ENCODE assay signal across 8 cellular contexts in the genomic region with DNA sequence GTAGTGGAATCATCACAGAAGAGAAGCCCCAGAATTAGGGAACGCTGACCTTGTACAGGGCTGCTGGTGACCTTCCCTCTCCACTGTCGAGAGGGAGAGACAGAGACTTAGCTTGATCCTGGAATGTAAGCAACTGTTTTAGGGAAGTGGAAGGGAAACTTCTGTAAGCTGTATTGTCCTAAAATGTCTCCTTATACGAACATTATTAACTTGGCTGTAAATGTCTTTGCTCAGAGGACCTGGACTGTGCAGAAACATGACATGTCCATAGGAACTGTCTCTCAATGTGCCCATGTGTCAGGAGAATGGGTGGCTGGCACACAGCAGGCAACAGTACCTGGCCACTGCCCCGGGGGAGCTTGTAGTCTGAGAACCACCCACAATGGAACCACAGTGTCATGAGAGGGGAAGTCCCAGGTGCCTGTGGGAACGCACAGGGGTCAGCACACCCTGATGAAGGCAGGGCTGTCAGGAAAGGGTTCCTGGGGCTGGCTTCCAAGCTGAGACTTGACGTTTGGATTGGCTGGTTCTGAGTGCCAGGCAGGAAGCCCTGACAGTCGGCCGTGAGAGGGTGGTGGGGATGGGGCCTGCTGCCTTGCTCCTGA. TPM values are rescaled to one million over a fixed set of nuclear protein-coding genes. Genes with fewer than 3 reads are reported as not detected.
A peak's percentile ranks its signal among the peaks of the same experiment; 100 is the strongest.
DNase-seq lines count a peak whose midpoint lies in the region; ATAC-seq and TF ChIP-seq lines count a peak whose summit lies in the region.

No MANE protein-coding gene starts in this region.

- H3K36me3 ChIP-seq in Panc1 (ENCODE audit: control insufficient read depth, insufficient read depth, low read length) (no peaks in the 10 kb centered on the region; the same call in 1 of the 2 replicates), trophoblast cell (ENCODE audit: control insufficient read depth in 1 of 2, insufficient read depth in 2 of 2, low read length in 2 of 2) (peaks cover 24 to 39% of the 10 kb centered on the region in 2 experiments)
- H3K36me3 ChIP-seq in naive thymus-derived CD4-positive, alpha-beta T cell (ENCODE audit: control insufficient read depth in 2 of 3, insufficient read depth in 3 of 3, low read length in 3 of 3): peaks cover 0 to 17% (median 0%) of the 10 kb centered on the region in 3 experiments

- H2AK5ac ChIP-seq in trophoblast cell (ENCODE audit: low read length): no peak overlapping the region

- H3K27me3 ChIP-seq in Panc1 (ENCODE audit: control insufficient read depth, insufficient read depth, low read length) (no peaks in the 10 kb centered on the region), trophoblast cell (ENCODE audit: insufficient read depth, low read length) (no peaks in the 10 kb centered on the region)
- no peaks in the 10 kb centered on the region for H3K27me3 ChIP-seq in naive thymus-derived CD4-positive, alpha-beta T cell (ENCODE audit: control insufficient read depth in 2 of 2, insufficient read depth in 2 of 2, low read length in 2 of 2)

- no peak overlapping the region for H2AFZ ChIP-seq in trophoblast cell (ENCODE audit: insufficient read depth, low read length, poor library complexity)

- H4K8ac ChIP-seq in trophoblast cell (ENCODE audit: low read depth, low read length): no peak overlapping the region

- H3K9ac ChIP-seq in trophoblast cell (ENCODE audit: low read length): no peak overlapping the region

- CTCF ChIA-PET in activated CD4-positive, alpha-beta T cell treated with anti-CD3 and anti-CD28 coated beads, Interleukin-2, amount 10 ng/mL, durations not matched to agents 7 days and 5 days (lab: Charles Lee): no interaction called here
- CTCF ChIA-PET in Panc1 (lab: Charles Lee): no interaction called here
- CTCF ChIA-PET in naive thymus-derived CD4-positive, alpha-beta T cell (lab: Charles Lee): no interaction called here

- H3K27ac ChIP-seq in Panc1 (ENCODE audit: low read length): peak overlapping the region; percentile 85
- H3K27ac ChIP-seq in naive thymus-derived CD4-positive, alpha-beta T cell (ENCODE audit: low read depth, low read length): no peak overlapping the region
- H3K27ac ChIP-seq in trophoblast cell (ENCODE audit: low read depth, low read length): no peak overlapping the region

- WGBS in trophoblast cell (ENCODE audit: extremely low coverage, insufficient coverage, insufficient read length): no CpG with 5 or more reads among the region's 8 CpGs

- POLR2A ChIA-PET in activated CD4-positive, alpha-beta T cell treated with anti-CD3 and anti-CD28 coated beads, Interleukin-2, amount 10 ng/mL, durations not matched to agents 7 days and 5 days (lab: Charles Lee): no interaction called here
- POLR2A ChIA-PET in Panc1 (lab: Charles Lee): no interaction called here
- POLR2A ChIA-PET in naive thymus-derived CD4-positive, alpha-beta T cell (lab: Charles Lee): no interaction called here

- no TSS peak for BruUV-seq in Panc1 (replicated peaks; lab: Mats Ljungman, UMichigan)

- ATAC-seq in HG02588 (IDR thresholded peaks at IDR 0.05; ENCODE audit: unreplicated experiment) (peak; percentile 99), Panc1 (no peak)
- peak; percentile 94 for ATAC-seq in stimulated activated memory B cell treated with anti-CD40 and anti-IgM and Interleukin-4, amounts not matched to agents 10 μg/mL and 1 μg/mL and 100 μg/mL, for 72 hours
- no peak for ATAC-seq in naive thymus-derived CD4-positive, alpha-beta T cell

- H3K36me3 Mint-ChIP-seq in activated CD4-positive, alpha-beta T cell treated with anti-CD3 and anti-CD28 coated beads, Interleukin-2, amount 10 ng/mL, durations not matched to agents 7 days and 5 days (ENCODE audit: low read depth): peaks cover 6% of the 10 kb centered on the region
- H3K36me3 Mint-ChIP-seq in stimulated activated memory B cell treated with anti-CD40 and anti-IgM and Interleukin-4, amounts not matched to agents 10 μg/mL and 1 μg/mL and 100 μg/mL, for 72 hours: peaks cover 48% of the 10 kb centered on the region
- peaks cover 4 to 40% (median 6%) of the 10 kb centered on the region in 5 donors for H3K36me3 Mint-ChIP-seq in naive thymus-derived CD4-positive, alpha-beta T cell

- DNase-seq in activated CD4-positive, alpha-beta T cell treated with anti-CD3 and anti-CD28 coated beads for 24 hours (ENCODE audit: low read depth in 2 of 2): peak; percentile 6
- no peak for DNase-seq in activated CD4-positive, alpha-beta T cell treated with anti-CD3 and anti-CD28 coated beads, Interleukin-2, amount 10 ng/mL, durations not matched to agents 7 days and 5 days
- DNase-seq in Panc1 (ENCODE audit: low read depth, low spot score) (no peak), NCI-H146 (lab: John Stamatoyannopoulos, UW) (no peak), trophoblast cell (no peak)
- DNase-seq in naive thymus-derived CD4-positive, alpha-beta T cell: no peak

- intact Hi-C loops in Panc1 (cut with micrococcal nuclease; ENCODE audit: unreplicated experiment): no loop called here
- intact Hi-C loops in naive thymus-derived CD4-positive, alpha-beta T cell (cut with micrococcal nuclease): no loop called here

- no peak overlapping the region for H2BK5ac ChIP-seq in trophoblast cell (ENCODE audit: low read depth, low read length, poor library complexity)

- H3K79me1 ChIP-seq in trophoblast cell (ENCODE audit: low read length): no peaks in the 10 kb centered on the region

- H3K18ac ChIP-seq in trophoblast cell (ENCODE audit: low read length): no peak overlapping the region

- H3K4me3 Mint-ChIP-seq in activated CD4-positive, alpha-beta T cell treated with anti-CD3 and anti-CD28 coated beads, Interleukin-2, amount 10 ng/mL, durations not matched to agents 7 days and 5 days: no peak overlapping the region
- H3K4me3 Mint-ChIP-seq in stimulated activated memory B cell treated with anti-CD40 and anti-IgM and Interleukin-4, amounts not matched to agents 10 μg/mL and 1 μg/mL and 100 μg/mL, for 72 hours: peak overlapping the region; percentile 13
- no peak overlapping the region for H3K4me3 Mint-ChIP-seq in naive thymus-derived CD4-positive, alpha-beta T cell

- no peak overlapping the region for H4K91ac ChIP-seq in trophoblast cell (ENCODE audit: low read depth, low read length)

- no peak overlapping the region for H3K23ac ChIP-seq in trophoblast cell (ENCODE audit: low read length)

- H3K4me1 Mint-ChIP-seq in activated CD4-positive, alpha-beta T cell treated with anti-CD3 and anti-CD28 coated beads, Interleukin-2, amount 10 ng/mL, durations not matched to agents 7 days and 5 days: peaks cover 6% of the 10 kb centered on the region
- H3K4me1 Mint-ChIP-seq in stimulated activated memory B cell treated with anti-CD40 and anti-IgM and Interleukin-4, amounts not matched to agents 10 μg/mL and 1 μg/mL and 100 μg/mL, for 72 hours: peaks cover 54% of the 10 kb centered on the region
- H3K4me1 Mint-ChIP-seq in naive thymus-derived CD4-positive, alpha-beta T cell: peaks cover 0 to 18% (median 10%) of the 10 kb centered on the region in 7 donors

- H3K9me3 ChIP-seq in Panc1 (ENCODE audit: control insufficient read depth, insufficient read depth, low read depth, low read length) (no peaks in the 10 kb centered on the region), trophoblast cell (ENCODE audit: insufficient read depth, low read depth, low read length) (no peaks in the 10 kb centered on the region)
- no peaks in the 10 kb centered on the region for H3K9me3 ChIP-seq in naive thymus-derived CD4-positive, alpha-beta T cell (ENCODE audit: control insufficient read depth in 2 of 3, low read length in 3 of 3)

- H3K4me1 ChIP-seq in Panc1 (ENCODE audit: control insufficient read depth, insufficient read depth, low read length) (peaks cover 42% of the 10 kb centered on the region), trophoblast cell (ENCODE audit: control insufficient read depth in 1 of 2, insufficient read depth in 2 of 2, low read length in 2 of 2) (peaks cover 0 to 8% of the 10 kb centered on the region in 2 experiments)
- H3K4me1 ChIP-seq in naive thymus-derived CD4-positive, alpha-beta T cell (ENCODE audit: control insufficient read depth in 2 of 2, insufficient read depth in 2 of 2, low read length in 2 of 2): no peaks in the 10 kb centered on the region

- H4K12ac ChIP-seq in trophoblast cell (ENCODE audit: low read depth, low read length): no peak overlapping the region

- no peak overlapping the region for H3K4me2 ChIP-seq in trophoblast cell (ENCODE audit: low read length)

- H3K27me3 Mint-ChIP-seq in activated CD4-positive, alpha-beta T cell treated with anti-CD3 and anti-CD28 coated beads, Interleukin-2, amount 10 ng/mL, durations not matched to agents 7 days and 5 days: no peaks in the 10 kb centered on the region
- no peaks in the 10 kb centered on the region for H3K27me3 Mint-ChIP-seq in stimulated activated memory B cell treated with anti-CD40 and anti-IgM and Interleukin-4, amounts not matched to agents 10 μg/mL and 1 μg/mL and 100 μg/mL, for 72 hours
- H3K27me3 Mint-ChIP-seq in naive thymus-derived CD4-positive, alpha-beta T cell: no peaks in the 10 kb centered on the region

- H2BK12ac ChIP-seq in trophoblast cell (ENCODE audit: low read length): no peak overlapping the region

- in situ Hi-C loops in Panc1 (cut with HindIII; ENCODE audit: low pct_unique_long_range_greater_than_20kb, low sequenced_read_pairs): no loop called here

- no peak overlapping the region for H3K14ac ChIP-seq in trophoblast cell (ENCODE audit: low read length)

- no peak for TF ChIP-seq CTCF in Panc1 (IDR thresholded peaks at IDR 0.05)

- H3K79me2 ChIP-seq in trophoblast cell (ENCODE audit: control insufficient read depth, insufficient read depth, low read length, poor library complexity): no peaks in the 10 kb centered on the region

- no peak overlapping the region for H3K4me3 ChIP-seq in Panc1 (ENCODE audit: low read depth in 2 of 2, low read length in 2 of 2)
- no peak overlapping the region for H3K4me3 ChIP-seq in naive thymus-derived CD4-positive, alpha-beta T cell (ENCODE audit: low read length)
- no peak overlapping the region for H3K4me3 ChIP-seq in trophoblast cell (ENCODE audit: low read depth, low read length)

- no peak overlapping the region for H3K27ac Mint-ChIP-seq in activated CD4-positive, alpha-beta T cell treated with anti-CD3 and anti-CD28 coated beads, Interleukin-2, amount 10 ng/mL, durations not matched to agents 7 days and 5 days
- peak overlapping the region; percentile 84 for H3K27ac Mint-ChIP-seq in stimulated activated memory B cell treated with anti-CD40 and anti-IgM and Interleukin-4, amounts not matched to agents 10 μg/mL and 1 μg/mL and 100 μg/mL, for 72 hours
- peak overlapping the region in 2 of 9 donors; percentile 27 to 62 for H3K27ac Mint-ChIP-seq in naive thymus-derived CD4-positive, alpha-beta T cell

- H3K9me3 Mint-ChIP-seq in activated CD4-positive, alpha-beta T cell treated with anti-CD3 and anti-CD28 coated beads, Interleukin-2, amount 10 ng/mL, durations not matched to agents 7 days and 5 days: no peaks in the 10 kb centered on the region
- no peaks in the 10 kb centered on the region for H3K9me3 Mint-ChIP-seq in stimulated activated memory B cell treated with anti-CD40 and anti-IgM and Interleukin-4, amounts not matched to agents 10 μg/mL and 1 μg/mL and 100 μg/mL, for 72 hours
- no peaks in the 10 kb centered on the region for H3K9me3 Mint-ChIP-seq in naive thymus-derived CD4-positive, alpha-beta T cell

- no peak overlapping the region for H3K4ac ChIP-seq in trophoblast cell (ENCODE audit: low read depth, low read length)

- H2BK120ac ChIP-seq in trophoblast cell (ENCODE audit: insufficient read depth, low read length, poor library complexity): no peak overlapping the region

RNA-seq across cellular contexts. Expression of a gene that starts 34.0 kb away (rescaled TPM):
- 10 to 100 TPM; 60.5 to 64.8 TPM for total RNA-seq in activated CD4-positive, alpha-beta T cell treated with anti-CD3 and anti-CD28 coated beads, Interleukin-2, amount 10 ng/mL, durations not matched to agents 7 days and 5 days
- total RNA-seq in Panc1 (2021; ENCODE audit: unreplicated experiment): 108 TPM
- 103 TPM for polyA plus RNA-seq in Panc1 (2012; ENCODE audit: insufficient read length)
- 10 to 100 TPM; 31.9 to 58.6 (median 38.5) TPM for total RNA-seq in naive thymus-derived CD4-positive, alpha-beta T cell
- 10 to 100 TPM; 60.9 to 91.6 TPM for polyA plus RNA-seq in naive thymus-derived CD4-positive, alpha-beta T cell
- polyA plus RNA-seq in trophoblast cell (2013): 175 and 176 TPM in 2 replicates

Comparison
In these comparisons a context has a peak if more than half of its experiments do, and no peak if none do; other contexts are left out.
1. DNase-seq: peak in activated CD4-positive, alpha-beta T cell treated with anti-CD3 and anti-CD28 coated beads for 24 hours (2 of 2); none in activated CD4-positive, alpha-beta T cell treated with anti-CD3 and anti-CD28 coated beads, Interleukin-2, amount 10 ng/mL, durations not matched to agents 7 days and 5 days (single experiment), Panc1 (single experiment), NCI-H146 (single experiment), naive thymus-derived CD4-positive, alpha-beta T cell (0 of 9) and trophoblast cell (0 of 2).
2. ATAC-seq: peak in HG02588 (single experiment) and stimulated activated memory B cell treated with anti-CD40 and anti-IgM and Interleukin-4, amounts not matched to agents 10 μg/mL and 1 μg/mL and 100 μg/mL, for 72 hours (single experiment); none in Panc1 (single experiment) and naive thymus-derived CD4-positive, alpha-beta T cell (single experiment).